In genomic region chr7:114944742-114945625, GRCh38 we compare ENCODE assay signal across 8 cellular contexts. TPM values are rescaled to one million over a fixed set of nuclear protein-coding genes. Genes with fewer than 3 reads are reported as not detected.
DNase-seq lines count a peak whose midpoint lies in the region; ATAC-seq and TF ChIP-seq lines count a peak whose summit lies in the region.

No MANE protein-coding gene starts in this region.

- H3K27ac Mint-ChIP-seq in activated CD8-positive, alpha-beta memory T cell treated with anti-CD3 and anti-CD28 coated beads, Interleukin-2, amount 10 ng/mL, durations not matched to agents 7 days and 5 days, result no peak overlapping the region

- H3K4me3 Mint-ChIP-seq in activated CD8-positive, alpha-beta memory T cell treated with anti-CD3 and anti-CD28 coated beads, Interleukin-2, amount 10 ng/mL, durations not matched to agents 7 days and 5 days, result no peak overlapping the region
- no peak overlapping the region for H3K4me3 Mint-ChIP-seq in activated T-cell treated with anti-CD3 and anti-CD28 coated beads, Interleukin-2, amount 50 U/mL, for 4 hours

- H3K4me1 Mint-ChIP-seq in activated CD8-positive, alpha-beta memory T cell treated with anti-CD3 and anti-CD28 coated beads, Interleukin-2, amount 10 ng/mL, durations not matched to agents 7 days and 5 days, result peaks cover 45% of the 10 kb centered on the region
- H3K4me1 Mint-ChIP-seq in activated T-cell treated with anti-CD3 and anti-CD28 coated beads, Interleukin-2, amount 50 U/mL, for 4 hours (ENCODE audit: low read depth), result peaks cover 85% of the 10 kb centered on the region

- DNase-seq in NCI-H1694 (lab: John Stamatoyannopoulos, UW) (peak; percentile 47), dorsolateral prefrontal cortex (peak in 5 of 10 donors; percentile 3 to 52 (median 37)), lower lobe of right lung (peak; percentile 49), testis (peak; percentile 71), RWPE1 (ENCODE audit: low spot score) (no peak)
- DNase-seq in activated CD8-positive, alpha-beta memory T cell treated with anti-CD3 and anti-CD28 coated beads, Interleukin-2, amount 10 ng/mL, durations not matched to agents 7 days and 5 days, result no peak
- no peak for DNase-seq in activated T-cell treated with anti-CD3 and anti-CD28 coated beads, Interleukin-2, amount 50 U/mL, for 4 hours
- DNase-seq in activated effector memory CD4-positive, alpha-beta T cell treated with anti-CD3 and anti-CD28 coated beads, Interleukin-2, amount 50 U/mL, for 16 hours, result no peak

- H3K36me3 Mint-ChIP-seq in activated CD8-positive, alpha-beta memory T cell treated with anti-CD3 and anti-CD28 coated beads, Interleukin-2, amount 10 ng/mL, durations not matched to agents 7 days and 5 days, result peaks cover 78% of the 10 kb centered on the region
- H3K36me3 Mint-ChIP-seq in activated T-cell treated with anti-CD3 and anti-CD28 coated beads, Interleukin-2, amount 50 U/mL, for 4 hours (ENCODE audit: insufficient read depth), result peaks cover 73% of the 10 kb centered on the region

- intact Hi-C loops in dorsolateral prefrontal cortex (cut with DNase I) (no loop called here), lower lobe of right lung (cut with DNase I) (no loop called here), testis (cut with DNase I; ENCODE audit: low total_unique reads) (no loop called here)

- no peaks in the 10 kb centered on the region for H3K27me3 Mint-ChIP-seq in activated CD8-positive, alpha-beta memory T cell treated with anti-CD3 and anti-CD28 coated beads, Interleukin-2, amount 10 ng/mL, durations not matched to agents 7 days and 5 days
- H3K27me3 Mint-ChIP-seq in activated T-cell treated with anti-CD3 and anti-CD28 coated beads, Interleukin-2, amount 50 U/mL, for 4 hours (ENCODE audit: low read depth), result no peaks in the 10 kb centered on the region

- H3K9me3 Mint-ChIP-seq in activated CD8-positive, alpha-beta memory T cell treated with anti-CD3 and anti-CD28 coated beads, Interleukin-2, amount 10 ng/mL, durations not matched to agents 7 days and 5 days (ENCODE audit: low read depth), result peaks cover 3% of the 10 kb centered on the region
- H3K9me3 Mint-ChIP-seq in activated T-cell treated with anti-CD3 and anti-CD28 coated beads, Interleukin-2, amount 50 U/mL, for 4 hours, result peaks cover 3% of the 10 kb centered on the region

- H3K27ac ChIP-seq in dorsolateral prefrontal cortex (peak overlapping the region in 4 of 59 donors; percentile 10 to 56 (median 23)), lower lobe of right lung (peak overlapping the region; percentile 34), testis (peak overlapping the region in 1 of 2 donors; percentile 54), RWPE1 (no peak overlapping the region)

- H3K36me3 ChIP-seq in lower lobe of right lung (no peaks in the 10 kb centered on the region), testis (ENCODE audit: low read depth, missing control alignments) (no peaks in the 10 kb centered on the region)

- H3K4me1 ChIP-seq in lower lobe of right lung (peaks cover 11% of the 10 kb centered on the region), testis (no peaks in the 10 kb centered on the region)

- H3K9me3 ChIP-seq in lower lobe of right lung, result no peaks in the 10 kb centered on the region
- no peaks in the 10 kb centered on the region for H3K9me3 ChIP-seq in testis

- no peak for TF ChIP-seq POLR2A in testis (IDR thresholded peaks at IDR 0.05)

- peak; percentile 59 to 70 for ATAC-seq in lower lobe of right lung
- ATAC-seq in activated CD8-positive, alpha-beta memory T cell treated with anti-CD3 and anti-CD28 coated beads, Interleukin-2, amount 10 ng/mL, durations not matched to agents 7 days and 5 days, result no peak
- ATAC-seq in activated T-cell treated with anti-CD3 and anti-CD28 coated beads, Interleukin-2, amount 50 U/mL, for 4 hours, result no peak

- no peak for TF ChIP-seq CTCF in dorsolateral prefrontal cortex (IDR thresholded peaks at IDR 0.05 in 54 of 56, conservative IDR thresholded peaks at IDR 0.05 in 2 of 56; ENCODE audit: low read depth in 1 of 56, partially characterized antibody in 56 of 56)
- TF ChIP-seq CTCF in lower lobe of right lung (IDR thresholded peaks at IDR 0.05), result no peak
- TF ChIP-seq CTCF in testis (IDR thresholded peaks at IDR 0.05), result no peak
- TF ChIP-seq CTCF in RWPE1 (conservative IDR thresholded peaks at IDR 0.05; ENCODE audit: low read depth), result no peak

- H3K27me3 ChIP-seq in dorsolateral prefrontal cortex (peaks cover 0 to 5% (median 0%) of the 10 kb centered on the region in 45 donors), lower lobe of right lung (ENCODE audit: low read depth) (no peaks in the 10 kb centered on the region), testis (no peaks in the 10 kb centered on the region)

- H3K4me3 ChIP-seq in dorsolateral prefrontal cortex (peak overlapping the region in 39 of 59 donors; percentile 2 to 47 (median 29)), lower lobe of right lung (peak overlapping the region; percentile 15), testis (no peak overlapping the region)

- POLR2A ChIA-PET in RWPE1 (lab: Yijun Ruan, JAX; ENCODE audit: low non-redundant PET), result no interaction called here

- CTCF ChIA-PET in activated CD8-positive, alpha-beta memory T cell treated with anti-CD3 and anti-CD28 coated beads, Interleukin-2, amount 10 ng/mL, durations not matched to agents 7 days and 5 days (lab: Charles Lee), result no interaction called here
- CTCF ChIA-PET in RWPE1 (lab: Yijun Ruan, JAX), result interaction anchor here (0.6 to 0.7 kb wide), 2 partner anchors 108 to 272 kb away, joined by 3 to 5 read pairs; no protein-coding TSS in a partner anchor

- 20 to 27% methylated on average over 19 of the region's 19 CpGs for WGBS in testis, 2 donors

RNA-seq across cellular contexts. Expression of gene MDFIC, which starts 23.1 kb away (rescaled TPM):
- total RNA-seq in dorsolateral prefrontal cortex (10 to 100 TPM in 13 of 120 experiments, 1 to 10 TPM in 107; 2.5 to 15.1 (median 7.2) TPM), lower lobe of right lung (46.3 TPM), testis (1 to 10 TPM; 5.8 to 6.1 TPM)
- 7.6 TPM for polyA plus RNA-seq in testis (ENCODE audit: insufficient read depth, low read depth, low replicate concordance)
- 10 to 100 TPM; 58.0 to 84.1 TPM for total RNA-seq in activated CD8-positive, alpha-beta memory T cell treated with anti-CD3 and anti-CD28 coated beads, Interleukin-2, amount 10 ng/mL, durations not matched to agents 7 days and 5 days
- 100 to 1,000 TPM in 1 of 3 donors, 10 to 100 TPM in 2; 84.4 to 119 (median 98.9) TPM for total RNA-seq in activated T-cell treated with anti-CD3 and anti-CD28 coated beads, Interleukin-2, amount 50 U/mL, for 4 hours

Comparison
In these comparisons a context has a peak if more than half of its experiments do, and no peak if none do; other contexts are left out.
1. DNase-seq: peak in NCI-H1694 (single experiment), lower lobe of right lung (single experiment) and testis (single experiment); none in activated CD8-positive, alpha-beta memory T cell treated with anti-CD3 and anti-CD28 coated beads, Interleukin-2, amount 10 ng/mL, durations not matched to agents 7 days and 5 days (single experiment), RWPE1 (single experiment), activated T-cell treated with anti-CD3 and anti-CD28 coated beads, Interleukin-2, amount 50 U/mL, for 4 hours (single experiment) and activated effector memory CD4-positive, alpha-beta T cell treated with anti-CD3 and anti-CD28 coated beads, Interleukin-2, amount 50 U/mL, for 16 hours (single experiment).
2. H3K4me3 ChIP-seq: peak in dorsolateral prefrontal cortex (39 of 59) and lower lobe of right lung (single experiment); none in testis (0 of 2).
3. ATAC-seq: peak in lower lobe of right lung (2 of 2); none in activated CD8-positive, alpha-beta memory T cell treated with anti-CD3 and anti-CD28 coated beads, Interleukin-2, amount 10 ng/mL, durations not matched to agents 7 days and 5 days (single experiment) and activated T-cell treated with anti-CD3 and anti-CD28 coated beads, Interleukin-2, amount 50 U/mL, for 4 hours (0 of 2).